ENCODE assay signal across 14 cellular contexts in genomic region chr9:117957267-117957666, GRCh38.
DNase-seq lines count a peak whose midpoint lies in the region; ATAC-seq and TF ChIP-seq lines count a peak whose summit lies in the region.
"Had no signal": no experiment of that assay in that cellular context is flagged by ENCODE, and none has a peak within 500 bp of the region (broad histone marks: within the 10 kb centered on the region; RNA-seq: fewer than 3 reads in every experiment).

No MANE protein-coding gene starts in this region.

- H3K36me3 Mint-ChIP-seq in CD14-positive monocyte = no peaks in the 10 kb centered on the region
- H3K36me3 Mint-ChIP-seq: activated naive CD4-positive, alpha-beta T cell treated with anti-CD3 and anti-CD28 coated beads, Interleukin-2, amount 50 U/mL, for 24 hours; neural progenitor cell had no signal

- H3K9me3 Mint-ChIP-seq in CD14-positive monocyte = peaks cover 0 to 3% (median 0%) of the 10 kb centered on the region in 7 donors
- H3K9me3 Mint-ChIP-seq: activated naive CD4-positive, alpha-beta T cell treated with anti-CD3 and anti-CD28 coated beads, Interleukin-2, amount 50 U/mL, for 24 hours; neural progenitor cell had no signal

- intact Hi-C loops in left cardiac atrium (cut with DNase I) = no loop called here
- intact Hi-C loops in cardiac septum (cut with DNase I) = no loop called here
- intact Hi-C loops in CD14-positive monocyte (cut with micrococcal nuclease) = no loop called here

- peaks cover 0 to 1% (median 0%) of the 10 kb centered on the region in 3 donors for H3K27me3 Mint-ChIP-seq in CD14-positive monocyte (ENCODE audit: low read depth in 3 of 3)

- no peak overlapping the region for H3K27ac Mint-ChIP-seq in CD14-positive monocyte
- H3K27ac Mint-ChIP-seq: activated naive CD4-positive, alpha-beta T cell treated with anti-CD3 and anti-CD28 coated beads, Interleukin-2, amount 50 U/mL, for 24 hours; neural progenitor cell had no signal

- no peak for DNase-seq in left cardiac atrium
- no peak for DNase-seq in cardiac septum (ENCODE audit: low spot score)
- peak; percentile 42 for DNase-seq in NCI-H2196 treated with DMSO at 0.1 percent for 48 hours (lab: John Stamatoyannopoulos, UW; ENCODE audit: unreplicated experiment)
- DNase-seq in cerebellum (ENCODE audit: low spot score) = peak; percentile 42
- DNase-seq in GM20000 (ENCODE audit: low spot score) = no peak
- no peak for DNase-seq in activated CD4-positive, CD25-positive, alpha-beta regulatory T cell treated with anti-CD3 and anti-CD28 coated beads, Interleukin-2, amount 50 U/mL, for 72 hours
- DNase-seq in stimulated activated CD4-positive, alpha-beta T cell treated with anti-CD3 and anti-CD28 coated beads, Interleukin-15, amount 100 ng/mL, for 24 hours = no peak
- DNase-seq in CD14-positive monocyte (ENCODE audit: low spot score) = no peak
- DNase-seq: gastrocnemius medialis; GOT3; right lobe of liver; stimulated activated CD4-positive, alpha-beta T cell treated with anti-CD3 and anti-CD28 coated beads, Interleukin-4, amount 100 ng/mL, for 1 hour had no signal

- TF ChIP-seq CTCF in GM20000 (IDR thresholded peaks at IDR 0.05; ENCODE audit: extremely low read depth, missing control alignments) (no peak), CD14-positive monocyte (IDR thresholded peaks at IDR 0.05) (no peak)

- peaks cover 3% of the 10 kb centered on the region for H3K4me1 Mint-ChIP-seq in CD14-positive monocyte
- H3K4me1 Mint-ChIP-seq: activated naive CD4-positive, alpha-beta T cell treated with anti-CD3 and anti-CD28 coated beads, Interleukin-2, amount 50 U/mL, for 24 hours; neural progenitor cell had no signal

- peak; percentile 32 to 81 for ATAC-seq in left cardiac atrium
- ATAC-seq: gastrocnemius medialis had no signal

- no peak overlapping the region for H3K4me3 Mint-ChIP-seq in CD14-positive monocyte
- H3K4me3 Mint-ChIP-seq: activated naive CD4-positive, alpha-beta T cell treated with anti-CD3 and anti-CD28 coated beads, Interleukin-2, amount 50 U/mL, for 24 hours; neural progenitor cell had no signal

Comparison
In these comparisons a context has a peak if more than half of its experiments do, and no peak if none do; other contexts are left out.
1. DNase-seq: peak in NCI-H2196 treated with DMSO at 0.1 percent for 48 hours (single experiment) and cerebellum (single experiment); none in left cardiac atrium (single experiment), cardiac septum (single experiment), GM20000 (single experiment), activated CD4-positive, CD25-positive, alpha-beta regulatory T cell treated with anti-CD3 and anti-CD28 coated beads, Interleukin-2, amount 50 U/mL, for 72 hours (single experiment), stimulated activated CD4-positive, alpha-beta T cell treated with anti-CD3 and anti-CD28 coated beads, Interleukin-15, amount 100 ng/mL, for 24 hours (single experiment) and CD14-positive monocyte (single experiment).